Comparison of ENCODE assay signal across 8 cellular contexts in genomic region chr19:530133-531008, GRCh38. TPM values are rescaled to one million over a fixed set of nuclear protein-coding genes. Genes with fewer than 3 reads are reported as not detected.
DNase-seq lines count a peak whose midpoint lies in the region; ATAC-seq and TF ChIP-seq lines count a peak whose summit lies in the region.

No MANE protein-coding gene starts in this region.

- no peak for TF ChIP-seq POLR2A in sigmoid colon (IDR thresholded peaks at IDR 0.05)

- H3K36me3 ChIP-seq in sigmoid colon: peaks cover 0 to 1% (median 0%) of the 10 kb centered on the region in 4 donors

- H3K4me3 ChIP-seq in GM12875 (ENCODE audit: low read depth, low read length) (peak overlapping the region; percentile 80), fibroblast of villous mesenchyme (ENCODE audit: low read depth, low read length) (peak overlapping the region; percentile 72), sigmoid colon (peak overlapping the region; percentile 74 to 94 (median 86))

- no peak for TF ChIP-seq EP300 in sigmoid colon (IDR thresholded peaks at IDR 0.05)

- no peaks in the 10 kb centered on the region for H3K9me3 ChIP-seq in sigmoid colon

- peak overlapping the region; percentile 92 for H3K27ac ChIP-seq in VCaP
- peak overlapping the region; percentile 98 to 100 (median 99) for H3K27ac ChIP-seq in sigmoid colon

- peaks cover 0 to 17% (median 6%) of the 10 kb centered on the region in 3 donors for H3K27me3 ChIP-seq in sigmoid colon

- peaks cover 0 to 37% (median 30%) of the 10 kb centered on the region in 4 donors for H3K4me1 ChIP-seq in sigmoid colon

- ATAC-seq in HG02885 (IDR thresholded peaks at IDR 0.05; ENCODE audit: poor library complexity, unreplicated experiment): no peak

- no peak for TF ChIP-seq CTCF in GM12875 (IDR thresholded peaks at IDR 0.05; ENCODE audit: borderline replicate concordance, insufficient read depth, low read depth, low read length)
- no peak for TF ChIP-seq CTCF in VCaP (conservative IDR thresholded peaks at IDR 0.05)
- TF ChIP-seq CTCF in fibroblast of villous mesenchyme (IDR thresholded peaks at IDR 0.05; ENCODE audit: insufficient read depth, low read depth, low read length): no peak
- no peak for TF ChIP-seq CTCF in sigmoid colon (IDR thresholded peaks at IDR 0.05)

- WGBS in sigmoid colon, 2 donors: 33 to 67% methylated on average over 38 of the region's 38 CpGs

- intact Hi-C loops in sigmoid colon (cut with DNase I): loop anchor here (2.0 kb wide), 1 partner anchor 24 kb away; the partner anchor contains the start of gene TPGS1

- DNase-seq in fibroblast of villous mesenchyme (ENCODE audit: low read depth): no peak
- peak; percentile 64 for DNase-seq in sigmoid colon
- DNase-seq in activated effector memory CD4-positive, alpha-beta T cell treated with anti-CD3 and anti-CD28 coated beads, Interleukin-2, amount 50 U/mL, for 16 hours: no peak
- DNase-seq in nucleus accumbens (lab: John Stamatoyannopoulos, UW): no peak
- DNase-seq in NCI-H1694 (lab: John Stamatoyannopoulos, UW): no peak

RNA-seq across cellular contexts. Expression of gene CDC34, which starts 1.2 kb away (rescaled TPM):
- total RNA-seq in fibroblast of villous mesenchyme (52.2 and 53.1 TPM in 2 replicates), sigmoid colon (100 to 1,000 TPM in 2 of 4 donors, 10 to 100 TPM in 2; 74.9 to 152 (median 95.1) TPM)
- polyA plus RNA-seq in sigmoid colon: 100 to 1,000 TPM in 1 of 3 donors, 10 to 100 TPM in 2; 79.2 to 110 (median 96.7) TPM

RNA-seq across cellular contexts. Expression of gene GZMM, which starts 13.5 kb away (rescaled TPM):
- 0.32 and 0.43 TPM in 2 replicates for total RNA-seq in fibroblast of villous mesenchyme
- under 1 TPM in 1 of 4 donors, not detected in 3; 0.49 TPM for total RNA-seq in sigmoid colon
- polyA plus RNA-seq in sigmoid colon: 10 to 100 TPM in 1 of 3 donors, not detected in 2; 11.2 TPM

RNA-seq across cellular contexts. Expression of gene TPGS1, which starts 23.1 kb away (rescaled TPM):
- total RNA-seq in fibroblast of villous mesenchyme (16.8 and 29.3 TPM in 2 replicates), sigmoid colon (10 to 100 TPM; 36.3 to 78.8 (median 46.6) TPM)
- 10 to 100 TPM; 14.3 to 23.6 (median 20.4) TPM for polyA plus RNA-seq in sigmoid colon

RNA-seq across cellular contexts. Expression of gene MADCAM1, which starts 34.1 kb away (rescaled TPM):
- total RNA-seq in fibroblast of villous mesenchyme: under 0.01 TPM in 2 replicates
- total RNA-seq in sigmoid colon: under 1 TPM in 3 of 4 donors, not detected in 1; 0.16 to 0.55 (median 0.27) TPM
- polyA plus RNA-seq in sigmoid colon: 1 to 10 TPM in 1 of 3 donors, under 1 TPM in 2; 0.46 to 6.3 (median 0.60) TPM

RNA-seq across cellular contexts. Expression of gene BSG, which starts 42.0 kb away (rescaled TPM):
- total RNA-seq in fibroblast of villous mesenchyme: 191 and 207 TPM in 2 replicates
- total RNA-seq in sigmoid colon: 100 to 1,000 TPM; 423 to 500 (median 482) TPM
- polyA plus RNA-seq in sigmoid colon: 100 to 1,000 TPM; 218 to 715 (median 309) TPM
